20 cellular contexts compared by ENCODE assay signal in the genomic region with DNA sequence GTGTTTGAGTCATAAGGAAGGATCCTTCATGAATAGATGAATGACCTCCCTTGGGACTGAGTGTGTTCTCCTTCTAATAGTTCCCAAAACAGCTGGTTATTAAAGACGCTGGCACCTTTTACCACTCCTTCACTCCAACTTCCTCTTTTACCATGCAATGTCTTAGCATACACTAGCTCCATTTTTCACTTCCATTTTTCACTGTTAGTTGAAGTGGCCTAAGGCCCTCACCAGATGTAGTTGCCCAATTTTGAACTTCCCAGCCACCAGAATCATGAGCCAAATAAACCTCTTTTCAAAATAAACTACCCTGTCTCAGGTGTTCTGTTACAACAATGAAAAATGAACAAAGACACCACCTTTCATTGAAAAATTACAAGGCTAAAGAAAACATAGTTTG.
DNase-seq lines count a peak whose midpoint lies in the region; ATAC-seq, FAIRE-seq and TF ChIP-seq lines count a peak whose summit lies in the region.
"Had no signal": no experiment of that assay in that cellular context is flagged by ENCODE, and none has a peak within 500 bp of the region (broad histone marks: within the 10 kb centered on the region; RNA-seq: fewer than 3 reads in every experiment).

No MANE protein-coding gene starts in this region.

- TF ChIP-seq RAD21 in GM12878 (IDR thresholded peaks at IDR 0.05; ENCODE audit: insufficient read depth, low read depth, low read length), result no peak

- CTCF ChIA-PET in A673 (lab: Charles Lee) (no interaction called here), GM12878 (lab: Yijun Ruan, JAX) (no interaction called here)

- H3K4me3 ChIP-seq in A673 (ENCODE audit: low read depth, low read length, poor library complexity, severe bottlenecking) (no peak overlapping the region), HL-60 (replicated peaks; ENCODE audit: insufficient read depth, low read length) (no peak overlapping the region), GM12878 (no peak overlapping the region)
- H3K4me3 ChIP-seq: A549 had no signal

- 41% methylated on average over 1 of the region's 1 CpG for WGBS in GM12878 (ENCODE audit: insufficient coverage, insufficient replicate concordance, low lambda C conversion rate, missing lambda C conversion rate)

- H3K27me3 ChIP-seq in A673 (replicated peaks; ENCODE audit: insufficient read depth, low read depth, low read length, poor library complexity), result no peaks in the 10 kb centered on the region
- no peaks in the 10 kb centered on the region for H3K27me3 ChIP-seq in HL-60 (ENCODE audit: insufficient read depth, poor library complexity, severe bottlenecking)
- H3K27me3 ChIP-seq in GM12878 (replicated peaks in 1 of 2; ENCODE audit: control insufficient read depth in 2 of 2, insufficient read depth in 2 of 2, low read length in 1 of 2), result no peaks in the 10 kb centered on the region

- H3K9me3 ChIP-seq in A673 (ENCODE audit: low read depth, low read length, poor library complexity, severe bottlenecking) (no peaks in the 10 kb centered on the region), GM12878 (replicated peaks; ENCODE audit: control insufficient read depth, insufficient read depth, low read length) (peaks cover 1% of the 10 kb centered on the region; the same call in 1 of the 3 replicates)

- SMC1A ChIA-PET in GM12878 (lab: Charles Lee; ENCODE audit: uncharacterized antibody, unreplicated experiment), result no interaction called here

- TF ChIP-seq EP300 in GM12878 (IDR thresholded peaks at IDR 0.05; ENCODE audit: borderline replicate concordance in 1 of 2, control insufficient read depth in 1 of 2, low read depth in 2 of 2, low read length in 2 of 2), result no peak

- H3K79me2 ChIP-seq in GM12878 (ENCODE audit: control insufficient read depth, insufficient read depth, low read length), result no peaks in the 10 kb centered on the region

- H3K4me2 ChIP-seq in GM12878 (ENCODE audit: control insufficient read depth, insufficient read depth), result no peak overlapping the region
- H3K4me2 ChIP-seq: A549 had no signal

- TF ChIP-seq POLR2A in GM12878 (IDR thresholded peaks at IDR 0.05; ENCODE audit: low read depth, low read length), result no peak

- no peak overlapping the region for H3K9ac ChIP-seq in GM12878 (ENCODE audit: control insufficient read depth, insufficient read depth, low read length)

- POLR2A ChIA-PET in A673 (lab: Charles Lee; ENCODE audit: low non-redundant PET), result no interaction called here
- POLR2A ChIA-PET in GM12878 (lab: Charles Lee), result no interaction called here

- in situ Hi-C loops in GM12878 (cut with MboI), result no loop called here

- no peak for TF ChIP-seq CTCF in A673 (conservative IDR thresholded peaks at IDR 0.05; ENCODE audit: low read depth, low read length)
- no peak for TF ChIP-seq CTCF in HL-60 (IDR thresholded peaks at IDR 0.05; ENCODE audit: insufficient read depth, low read length)
- no peak for TF ChIP-seq CTCF in GM12878 (IDR thresholded peaks at IDR 0.05 in 2 of 3, conservative IDR thresholded peaks at IDR 0.05 in 1 of 3; ENCODE audit: control insufficient read depth in 2 of 3, extremely low read depth in 1 of 3, insufficient read depth in 1 of 3, low read depth in 3 of 3, low read length in 3 of 3)

- ATAC-seq in GM12878 (peak; percentile 36; the same call in 1 of the 3 replicates), HG03196 (IDR thresholded peaks at IDR 0.05; ENCODE audit: unreplicated experiment) (no peak)
- ATAC-seq: A549 had no signal

- H3K4me1 ChIP-seq in A673 (ENCODE audit: insufficient read depth, low read length, poor library complexity, severe bottlenecking), result no peaks in the 10 kb centered on the region
- H3K4me1 ChIP-seq in GM12878 (ENCODE audit: control insufficient read depth, insufficient read depth, low read length), result no peaks in the 10 kb centered on the region
- H3K4me1 ChIP-seq: A549 had no signal

- H4K20me1 ChIP-seq in GM12878 (ENCODE audit: control insufficient read depth, insufficient read depth), result no peaks in the 10 kb centered on the region

- intact Hi-C loops in A673 (cut with micrococcal nuclease; ENCODE audit: unreplicated experiment), result no loop called here
- intact Hi-C loops in GM12878 (cut with micrococcal nuclease; ENCODE audit: unreplicated experiment), result no loop called here

- no peak for FAIRE-seq in GM12878 (lab: Jason Lieb, UNC)
- FAIRE-seq: A549, RCC 7860 had no signal

- no TSS peak for BruUV-seq in A673 (replicated peaks; lab: Mats Ljungman, UMichigan)
- BruUV-seq in GM12878 (replicated peaks; lab: Mats Ljungman, UMichigan), result no TSS peak

- H2AFZ ChIP-seq in GM12878 (ENCODE audit: control insufficient read depth, low read depth, low read length), result no peak overlapping the region

- H3K27ac ChIP-seq in A673 (ENCODE audit: low read depth, low read length, poor library complexity, severe bottlenecking) (no peak overlapping the region), HL-60 (replicated peaks) (no peak overlapping the region), GM12878 (ENCODE audit: control insufficient read depth, insufficient read depth) (no peak overlapping the region)
- H3K27ac ChIP-seq: A549, C4-2B had no signal

- peak; percentile 2 for DNase-seq in A673 (ENCODE audit: low spot score)
- peak; percentile 3 to 11 for DNase-seq in HL-60 (ENCODE audit: low read depth in 1 of 2, low spot score in 1 of 2)
- DNase-seq in NOMO-1 (lab: John Stamatoyannopoulos, UW; ENCODE audit: unreplicated experiment in 2 of 2), result peak; percentile 9 to 49
- no peak for DNase-seq in GM12878 (ENCODE audit: low read depth, low spot score)
- no peak for DNase-seq in activated CD4-positive, alpha-beta T cell treated with anti-CD3 and anti-CD28 coated beads, Interleukin-2, amount 50 U/mL, for 4 hours
- DNase-seq in SK-N-DZ (ENCODE audit: low spot score), result no peak
- DNase-seq: COR-L47; EL; HCEC 1CT; KG1; NCI-H1417; NCI-H187 treated with DMSO at 0.1 percent for 48 hours; NCI-H526 treated with DMSO at 0.1 percent for 48 hours; NK-92 treated with Interleukin-12 subunit alpha and Interleukin-12 subunit beta, amount 100 ng/mL, for 24 hours; SHP77; SW 1271 had no signal

- RAD21 ChIA-PET in GM12878 (lab: Charles Lee; ENCODE audit: unreplicated experiment), result no interaction called here

- no peaks in the 10 kb centered on the region for H3K36me3 ChIP-seq in A673 (ENCODE audit: insufficient read depth, low read length, poor library complexity, severe bottlenecking)
- no peaks in the 10 kb centered on the region for H3K36me3 ChIP-seq in GM12878 (ENCODE audit: control insufficient read depth in 2 of 2, insufficient read depth in 2 of 2, low read length in 1 of 2)

TF ChIP-seq in GM12878, 131 proteins besides CTCF, POLR2A, EP300 and RAD21:
- TF ChIP-seq ZNF207 (IDR thresholded peaks at IDR 0.05; ENCODE audit: borderline replicate concordance) (no peak), SPI1 (IDR thresholded peaks at IDR 0.05; ENCODE audit: borderline replicate concordance, insufficient read depth, low read depth, low read length) (peak; percentile 42; the same call in 1 of the 2 replicates)
TF ChIP-seq in GM12878: peak in this region for 1.

Comparison
In these comparisons a context has a peak if more than half of its experiments do, and no peak if none do; other contexts are left out.
1. DNase-seq: peak in A673 (single experiment), HL-60 (2 of 2) and NOMO-1 (2 of 2); none in GM12878 (single experiment), activated CD4-positive, alpha-beta T cell treated with anti-CD3 and anti-CD28 coated beads, Interleukin-2, amount 50 U/mL, for 4 hours (0 of 2) and SK-N-DZ (single experiment).